9 cellular contexts compared by ENCODE assay signal in the genomic region with DNA sequence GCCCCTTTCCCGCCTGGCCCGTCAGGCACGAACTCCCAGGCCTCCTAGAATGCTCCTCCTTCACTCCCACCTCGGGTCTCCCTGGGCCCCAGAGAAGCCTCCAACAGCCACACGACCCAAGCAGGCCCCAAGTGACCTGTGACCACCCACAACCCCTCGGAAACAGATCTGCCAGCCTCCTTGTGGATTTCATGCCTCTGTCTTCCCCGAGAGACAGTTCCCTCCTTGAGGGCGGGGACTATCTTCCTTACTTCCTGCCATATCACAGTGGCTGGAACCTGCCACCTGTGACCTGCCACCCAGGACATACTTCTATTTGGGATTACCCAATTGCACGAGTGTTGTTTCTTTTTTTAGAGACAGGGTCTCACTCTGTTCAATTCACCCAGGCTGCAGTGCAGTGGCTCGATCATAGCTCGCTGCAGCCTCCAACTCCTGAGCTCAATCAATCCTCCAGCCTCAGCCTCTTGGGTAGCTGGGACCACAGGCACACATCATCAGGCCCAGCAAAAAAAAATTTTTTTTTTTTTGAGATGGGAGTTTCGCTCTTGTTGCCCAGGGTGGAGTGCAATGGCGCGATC. TPM values are rescaled to one million over a fixed set of nuclear protein-coding genes. Genes with fewer than 3 reads are reported as not detected.
A peak's percentile ranks its signal among the peaks of the same experiment; 100 is the strongest.
DNase-seq lines count a peak whose midpoint lies in the region; ATAC-seq and TF ChIP-seq lines count a peak whose summit lies in the region.
"Had no signal": no experiment of that assay in that cellular context is flagged by ENCODE, and none has a peak within 500 bp of the region (broad histone marks: within the 10 kb centered on the region; RNA-seq: fewer than 3 reads in every experiment).

No MANE protein-coding gene starts in this region.

- intact Hi-C loops in MCF 10A (cut with micrococcal nuclease): loop anchor here (1.0 kb wide), 1 partner anchor 27 kb away; no protein-coding TSS in a partner anchor

- H3K36me3 Mint-ChIP-seq in MCF 10A (ENCODE audit: insufficient read depth, unreplicated experiment) (peaks cover 50% of the 10 kb centered on the region), osteocyte (ENCODE audit: unreplicated experiment) (peaks cover 23% of the 10 kb centered on the region)

- POLR2A ChIA-PET in MCF 10A (lab: Yijun Ruan, JAX): interaction anchor here (0.6 to 3.0 kb wide), 13 partner anchors 10 to 742 kb away, joined by 3 to 35 read pairs (median 5); no protein-coding TSS in a partner anchor

- peak overlapping the region; percentile 69 for H3K4me3 Mint-ChIP-seq in MCF 10A (ENCODE audit: unreplicated experiment)
- H3K4me3 Mint-ChIP-seq in osteocyte (ENCODE audit: unreplicated experiment): no peak overlapping the region

- CTCF ChIA-PET in MCF 10A (lab: Yijun Ruan, JAX): interaction anchor here (0.7 to 2.1 kb wide), 4 partner anchors 9 to 56 kb away, joined by 3 to 16 read pairs (median 5); no protein-coding TSS in a partner anchor

- DNase-seq in EH (ENCODE audit: low read depth) (peak; percentile 21), MCF 10A (ENCODE audit: unreplicated experiment) (no peak), osteocyte (ENCODE audit: extremely low spot score, unreplicated experiment) (no peak), NCI-H2029 (lab: John Stamatoyannopoulos, UW) (no peak), NCI-H2196 (lab: John Stamatoyannopoulos, UW; ENCODE audit: unreplicated experiment) (no peak)
- DNase-seq: brain microvascular endothelial cell had no signal

- no TSS peak for BruUV-seq in MCF 10A (replicated peaks; lab: Mats Ljungman, UMichigan)

- ATAC-seq in HG03354 (IDR thresholded peaks at IDR 0.05; ENCODE audit: poor library complexity, severe bottlenecking, unreplicated experiment) (peak; percentile 15), HG03039 (IDR thresholded peaks at IDR 0.05; ENCODE audit: unreplicated experiment) (no peak), HG02763 (IDR thresholded peaks at IDR 0.05; ENCODE audit: unreplicated experiment) (no peak)

- H3K9me3 Mint-ChIP-seq in MCF 10A (ENCODE audit: unreplicated experiment) (no peaks in the 10 kb centered on the region), osteocyte (ENCODE audit: unreplicated experiment) (no peaks in the 10 kb centered on the region)

- peaks cover 13% of the 10 kb centered on the region for H3K4me1 Mint-ChIP-seq in MCF 10A (ENCODE audit: insufficient read depth, unreplicated experiment)
- H3K4me1 Mint-ChIP-seq in osteocyte (ENCODE audit: unreplicated experiment): peaks cover 7% of the 10 kb centered on the region

- H3K27me3 Mint-ChIP-seq in MCF 10A (ENCODE audit: insufficient read depth, unreplicated experiment) (no peaks in the 10 kb centered on the region), osteocyte (ENCODE audit: unreplicated experiment) (no peaks in the 10 kb centered on the region)

- TF ChIP-seq CTCF in MCF 10A (IDR thresholded peaks at IDR 0.05; ENCODE audit: unreplicated experiment): no peak
- TF ChIP-seq CTCF in osteocyte (IDR thresholded peaks at IDR 0.05): no peak

- peak overlapping the region; percentile 86 for H3K27ac Mint-ChIP-seq in MCF 10A (ENCODE audit: low read depth, unreplicated experiment)
- H3K27ac Mint-ChIP-seq in osteocyte (ENCODE audit: unreplicated experiment): peak overlapping the region; percentile 40

RNA-seq across cellular contexts. Expression of gene TNRC18, which starts 25.9 kb away (rescaled TPM):
- total RNA-seq in MCF 10A (2022) (120 and 132 TPM in 2 replicates), osteocyte (198 and 208 TPM in 2 replicates)
